In genomic region chr19:8449830-8450229, GRCh38 we compare ENCODE assay signal across 1 cellular context.
TF ChIP-seq lines count a peak whose summit lies in the region.

No MANE protein-coding gene starts in this region.

TF ChIP-seq in GM12878, 131 proteins besides CTCF, POLR2A, EP300 and RAD21:
- TF ChIP-seq TCF12 (IDR thresholded peaks at IDR 0.05; ENCODE audit: low read depth, low read length) (no peak), NBN (IDR thresholded peaks at IDR 0.05) (no peak), FOXK2 (IDR thresholded peaks at IDR 0.05) (no peak), E2F4 (IDR thresholded peaks at IDR 0.05; ENCODE audit: low read depth, low read length) (no peak), MEF2B (IDR thresholded peaks at IDR 0.05; ENCODE audit: partially characterized antibody, poor library complexity, severe bottlenecking) (no peak), NFYA (IDR thresholded peaks at IDR 0.05; ENCODE audit: borderline replicate concordance, low read depth, low read length) (no peak)
